22 cellular contexts compared by ENCODE assay signal in genomic region chr6:164227952-164228522, GRCh38.
DNase-seq lines count a peak whose midpoint lies in the region; ATAC-seq and TF ChIP-seq lines count a peak whose summit lies in the region.
"Had no signal": no experiment of that assay in that cellular context is flagged by ENCODE, and none has a peak within 500 bp of the region (broad histone marks: within the 10 kb centered on the region; RNA-seq: fewer than 3 reads in every experiment).

No MANE protein-coding gene starts in this region.

- H3K4me3 Mint-ChIP-seq in endodermal cell (no peak overlapping the region), nephron progenitor cell (no peak overlapping the region)
- H3K4me3 Mint-ChIP-seq: CD4-positive, alpha-beta memory T cell; GM23338 had no signal

- H3K4me3 ChIP-seq in endodermal cell (ENCODE audit: low read length), result no peak overlapping the region
- H3K4me3 ChIP-seq: GM23338, SK-N-MC had no signal

- WGBS in endodermal cell (ENCODE audit: insufficient coverage in 1 of 2, insufficient read length in 1 of 2), 2 experiments, result 84 to 91% methylated on average over 10 to 17 of the region's 17 CpGs

- TF ChIP-seq CTCF in endodermal cell (conservative IDR thresholded peaks at IDR 0.05) (no peak), nephron progenitor cell (IDR thresholded peaks at IDR 0.05) (no peak)

- no peaks in the 10 kb centered on the region for H3K36me3 ChIP-seq in endodermal cell (ENCODE audit: control insufficient read depth, insufficient read depth, low read length)

- H3K9me3 Mint-ChIP-seq in endodermal cell (peaks cover 1% of the 10 kb centered on the region), nephron progenitor cell (no peaks in the 10 kb centered on the region)
- H3K9me3 Mint-ChIP-seq: GM23338 had no signal

- H3K27ac ChIP-seq in endodermal cell (ENCODE audit: low read depth, low read length), result no peak overlapping the region
- H3K27ac ChIP-seq: SK-N-MC had no signal

- H3K4me1 Mint-ChIP-seq in endodermal cell (no peaks in the 10 kb centered on the region), nephron progenitor cell (peaks cover 15% of the 10 kb centered on the region)
- H3K4me1 Mint-ChIP-seq: CD4-positive, alpha-beta memory T cell; GM23338 had no signal

- H3K9ac ChIP-seq in endodermal cell (ENCODE audit: extremely low read depth, low read length, poor library complexity, severe bottlenecking), result no peak overlapping the region

- no peaks in the 10 kb centered on the region for H3K4me1 ChIP-seq in endodermal cell (ENCODE audit: control insufficient read depth, insufficient read depth, low read length)

- ATAC-seq in HG03135 (IDR thresholded peaks at IDR 0.05; ENCODE audit: unreplicated experiment), result no peak
- ATAC-seq in GM18520 (IDR thresholded peaks at IDR 0.05; ENCODE audit: unreplicated experiment), result no peak
- no peak for ATAC-seq in GM21390 (IDR thresholded peaks at IDR 0.05; ENCODE audit: unreplicated experiment)
- ATAC-seq: GM23338 had no signal

- H3K27ac Mint-ChIP-seq in endodermal cell, result no peak overlapping the region
- H3K27ac Mint-ChIP-seq in nephron progenitor cell, result peak overlapping the region; percentile 70
- H3K27ac Mint-ChIP-seq: CD4-positive, alpha-beta memory T cell; GM23338 had no signal

- DNase-seq in NCI-H146 treated with DMSO at 0.1 percent for 48 hours (lab: John Stamatoyannopoulos, UW; ENCODE audit: unreplicated experiment) (peak; percentile 17), endodermal cell (peak; percentile 59), nephron progenitor cell (no peak), GF-D8 (lab: John Stamatoyannopoulos, UW) (no peak)
- DNase-seq: C1 segment of cervical spinal cord; CD4-positive, alpha-beta memory T cell; COR-L47; EL; HCEC 1CT; NCI-H1092 treated with DMSO at 0.1 percent for 48 hours; NCI-H1436; NCI-H1930; NCI-H446; NCI-H524 treated with DMSO at 0.1 percent for 48 hours; NCI-H774; SIG-M5; SW 1271 had no signal

- H3K36me3 Mint-ChIP-seq in endodermal cell (ENCODE audit: low read depth) (no peaks in the 10 kb centered on the region), nephron progenitor cell (ENCODE audit: low read depth) (no peaks in the 10 kb centered on the region)
- H3K36me3 Mint-ChIP-seq: CD4-positive, alpha-beta memory T cell had no signal

- no peaks in the 10 kb centered on the region for H3K9me3 ChIP-seq in endodermal cell (ENCODE audit: control insufficient read depth, low read length)

- no peaks in the 10 kb centered on the region for H3K27me3 ChIP-seq in endodermal cell (ENCODE audit: control insufficient read depth, insufficient read depth, low read length, poor library complexity, severe bottlenecking)

- H3K27me3 Mint-ChIP-seq in endodermal cell (ENCODE audit: insufficient read depth) (no peaks in the 10 kb centered on the region), nephron progenitor cell (ENCODE audit: low read depth, poor library complexity) (peaks cover 3% of the 10 kb centered on the region)
- H3K27me3 Mint-ChIP-seq: CD4-positive, alpha-beta memory T cell had no signal

Comparison
In these comparisons a context has a peak if more than half of its experiments do, and no peak if none do; other contexts are left out.
1. DNase-seq: peak in NCI-H146 treated with DMSO at 0.1 percent for 48 hours (single experiment) and endodermal cell (single experiment); none in nephron progenitor cell (single experiment) and GF-D8 (single experiment).